Comparison of ENCODE assay signal across 23 cellular contexts in the genomic region with DNA sequence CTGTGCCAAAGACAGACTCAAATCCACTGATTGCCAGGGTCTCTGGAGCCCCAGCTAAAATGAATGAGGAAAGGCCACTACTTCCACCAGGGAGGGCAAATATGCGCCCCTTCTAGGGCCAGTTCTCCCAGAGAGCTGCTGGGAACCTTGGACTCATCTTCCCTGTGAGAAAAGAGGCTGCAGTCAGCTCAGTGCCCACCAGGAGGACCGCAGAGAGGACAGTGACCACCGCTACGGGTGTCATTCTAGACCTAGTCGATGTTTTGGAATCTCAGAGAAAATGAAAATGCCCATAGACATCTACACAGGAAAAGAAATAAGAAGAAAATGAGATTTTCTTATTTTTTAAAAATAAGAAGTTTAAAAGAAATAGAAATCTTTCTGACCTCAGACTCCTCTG.
DNase-seq lines count a peak whose midpoint lies in the region; ATAC-seq and TF ChIP-seq lines count a peak whose summit lies in the region.
"Had no signal": no experiment of that assay in that cellular context is flagged by ENCODE, and none has a peak within 500 bp of the region (broad histone marks: within the 10 kb centered on the region; RNA-seq: fewer than 3 reads in every experiment).

No MANE protein-coding gene starts in this region.

- no peaks in the 10 kb centered on the region for H3K27me3 Mint-ChIP-seq in MCF 10A (ENCODE audit: insufficient read depth, unreplicated experiment)

- in situ Hi-C loops in brain microvascular endothelial cell (cut with HindIII; ENCODE audit: low pct_ligation_motif_present, low sequenced_read_pairs) = no loop called here

- H3K79me2 ChIP-seq in smooth muscle cell (ENCODE audit: low read depth) = no peaks in the 10 kb centered on the region
- H3K79me2 ChIP-seq: hepatocyte had no signal

- no peaks in the 10 kb centered on the region for H3K27me3 ChIP-seq in cardiac muscle cell
- H3K27me3 ChIP-seq in brain microvascular endothelial cell (replicated peaks) = no peaks in the 10 kb centered on the region
- H3K27me3 ChIP-seq in smooth muscle cell (ENCODE audit: low read depth) = no peaks in the 10 kb centered on the region
- H3K27me3 ChIP-seq: hepatocyte, upper lobe of right lung had no signal

- no peaks in the 10 kb centered on the region for H3K36me3 Mint-ChIP-seq in MCF 10A (ENCODE audit: insufficient read depth, unreplicated experiment)

- BruUV-seq in MCF 10A (replicated peaks; lab: Mats Ljungman, UMichigan) = no TSS peak

- H2AFZ ChIP-seq in smooth muscle cell (ENCODE audit: low read depth) = no peak overlapping the region
- H2AFZ ChIP-seq: hepatocyte had no signal

- H3K27ac ChIP-seq in cardiac muscle cell (no peak overlapping the region), brain microvascular endothelial cell (no peak overlapping the region), smooth muscle cell (ENCODE audit: low read depth) (no peak overlapping the region)
- H3K27ac ChIP-seq: hepatocyte, upper lobe of right lung had no signal

- peaks cover 47% of the 10 kb centered on the region for H3K9me3 Mint-ChIP-seq in MCF 10A (ENCODE audit: unreplicated experiment)
- H3K9me3 Mint-ChIP-seq: activated naive CD4-positive, alpha-beta T cell treated with anti-CD3 and anti-CD28 coated beads for 36 hours; activated T-cell treated with anti-CD3 and anti-CD28 coated beads, Interleukin-2, amount 50 U/mL, for 72 hours had no signal

- no peak overlapping the region for H3K4me2 ChIP-seq in smooth muscle cell
- H3K4me2 ChIP-seq: hepatocyte had no signal

- H4K20me1 ChIP-seq in smooth muscle cell (ENCODE audit: low read depth) = no peaks in the 10 kb centered on the region

- POLR2A ChIA-PET in MCF 10A (lab: Yijun Ruan, JAX) = no interaction called here

- H3K36me3 ChIP-seq in cardiac muscle cell (no peaks in the 10 kb centered on the region), brain microvascular endothelial cell (replicated peaks) (no peaks in the 10 kb centered on the region), smooth muscle cell (ENCODE audit: low read depth) (no peaks in the 10 kb centered on the region)
- H3K36me3 ChIP-seq: upper lobe of right lung had no signal

- TF ChIP-seq CTCF in cardiac muscle cell (IDR thresholded peaks at IDR 0.05; ENCODE audit: low read depth, low read length) = peak; percentile 11
- peak; percentile 18 for TF ChIP-seq CTCF in brain microvascular endothelial cell (IDR thresholded peaks at IDR 0.05; ENCODE audit: low read depth, low read length, missing control alignments)
- TF ChIP-seq CTCF in smooth muscle cell (IDR thresholded peaks at IDR 0.05; ENCODE audit: borderline replicate concordance, insufficient read depth, poor library complexity, severe bottlenecking) = peak; percentile 17
- no peak for TF ChIP-seq CTCF in MCF 10A (IDR thresholded peaks at IDR 0.05; ENCODE audit: unreplicated experiment)

- no peak overlapping the region for H3K9ac ChIP-seq in smooth muscle cell (ENCODE audit: low read depth)

- H3K4me3 Mint-ChIP-seq in MCF 10A (ENCODE audit: unreplicated experiment) = no peak overlapping the region
- H3K4me3 Mint-ChIP-seq: activated naive CD4-positive, alpha-beta T cell treated with anti-CD3 and anti-CD28 coated beads for 36 hours; activated T-cell treated with anti-CD3 and anti-CD28 coated beads, Interleukin-2, amount 50 U/mL, for 72 hours; T-helper 17 cell had no signal

- no peaks in the 10 kb centered on the region for H3F3A ChIP-seq in smooth muscle cell (ENCODE audit: low read depth)

- WGBS in smooth muscle cell (ENCODE audit: low lambda C conversion rate) = 82% methylated on average over 5 of the region's 5 CpGs

- H3K27ac Mint-ChIP-seq in MCF 10A (ENCODE audit: low read depth, unreplicated experiment) = no peak overlapping the region
- H3K27ac Mint-ChIP-seq: activated naive CD4-positive, alpha-beta T cell treated with anti-CD3 and anti-CD28 coated beads for 36 hours; activated T-cell treated with anti-CD3 and anti-CD28 coated beads, Interleukin-2, amount 50 U/mL, for 72 hours had no signal

- no peaks in the 10 kb centered on the region for H3K4me1 Mint-ChIP-seq in MCF 10A (ENCODE audit: insufficient read depth, unreplicated experiment)
- H3K4me1 Mint-ChIP-seq: T-helper 17 cell had no signal

- no peaks in the 10 kb centered on the region for H3K9me3 ChIP-seq in cardiac muscle cell (ENCODE audit: low read depth)
- no peaks in the 10 kb centered on the region for H3K9me3 ChIP-seq in smooth muscle cell (replicated peaks; ENCODE audit: low read depth)
- H3K9me3 ChIP-seq: upper lobe of right lung had no signal

- H3K4me3 ChIP-seq in cardiac muscle cell (no peak overlapping the region), brain microvascular endothelial cell (ENCODE audit: low read depth, low read length) (no peak overlapping the region), smooth muscle cell (no peak overlapping the region)
- H3K4me3 ChIP-seq: hepatocyte, lung, upper lobe of right lung had no signal

- DNase-seq in cardiac muscle cell (ENCODE audit: low read depth in 1 of 2, low spot score in 1 of 2) = no peak
- no peak for DNase-seq in left cardiac atrium
- no peak for DNase-seq in brain microvascular endothelial cell
- DNase-seq in iPS-NIHi11 (ENCODE audit: low spot score) = peak; percentile 62
- DNase-seq in smooth muscle cell (lab: John Stamatoyannopoulos, UW; ENCODE audit: unreplicated experiment) = no peak
- DNase-seq in MCF 10A (ENCODE audit: unreplicated experiment) = no peak
- no peak for DNase-seq in NOMO-1 (lab: John Stamatoyannopoulos, UW; ENCODE audit: unreplicated experiment in 2 of 2)
- DNase-seq: 8988T; activated CD4-positive, alpha-beta T cell treated with anti-CD3 and anti-CD28 coated beads for 4 hours; activated naive CD4-positive, alpha-beta T cell treated with anti-CD3 and anti-CD28 coated beads for 36 hours; activated T-cell treated with anti-CD3 and anti-CD28 coated beads, Interleukin-2, amount 50 U/mL, for 72 hours; amygdala; C1 segment of cervical spinal cord; Calu3; dermis blood vessel endothelial cell; foreskin melanocyte; NCI-H1105; occipital lobe; T-helper 17 cell; upper lobe of right lung had no signal

- ATAC-seq in left cardiac atrium (no peak), GM18520 (IDR thresholded peaks at IDR 0.05; ENCODE audit: unreplicated experiment) (no peak)
- ATAC-seq: activated T-cell treated with anti-CD3 and anti-CD28 coated beads, Interleukin-2, amount 50 U/mL, for 72 hours; T-helper 17 cell; upper lobe of right lung had no signal

- CTCF ChIA-PET in MCF 10A (lab: Yijun Ruan, JAX) = interaction anchor here (0.7 kb wide), 1 partner anchor 654 kb away, joined by 3 read pairs; no protein-coding TSS in a partner anchor

- H3K4me1 ChIP-seq in cardiac muscle cell (ENCODE audit: low read depth) (no peaks in the 10 kb centered on the region), smooth muscle cell (ENCODE audit: low read depth) (no peaks in the 10 kb centered on the region)
- H3K4me1 ChIP-seq: upper lobe of right lung had no signal

- intact Hi-C loops in left cardiac atrium (cut with DNase I) = no loop called here
- intact Hi-C loops in MCF 10A (cut with micrococcal nuclease) = no loop called here
